In the genomic region with DNA sequence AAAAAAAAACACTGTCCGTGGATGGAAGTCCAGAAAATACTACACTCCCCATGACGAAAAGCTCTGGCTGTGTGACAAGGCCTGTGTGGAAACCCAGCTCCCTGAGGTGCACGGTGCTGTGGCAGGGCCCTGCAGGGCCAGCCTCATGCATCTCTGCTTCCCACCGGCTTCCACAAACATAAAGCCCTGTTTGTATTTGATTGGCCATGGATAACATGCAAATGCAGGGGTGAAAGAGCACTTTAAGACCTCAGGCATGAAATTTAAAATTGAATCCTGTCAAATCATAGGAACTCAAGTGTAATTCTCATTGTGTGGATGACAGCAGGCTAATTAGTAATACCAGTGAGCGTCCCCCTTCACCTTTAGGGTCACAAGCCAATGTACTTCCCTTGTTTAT, we compare ENCODE assay signal across 21 cellular contexts.
"Had no signal": no experiment of that assay in that cellular context is flagged by ENCODE, and none has a peak within 500 bp of the region (broad histone marks: within the 10 kb centered on the region; RNA-seq: fewer than 3 reads in every experiment).

No MANE protein-coding gene starts in this region.

- H3K27ac Mint-ChIP-seq: activated naive CD8-positive, alpha-beta T cell; mesothelial cell of epicardium; natural killer cell treated with Interleukin-12 subunit alpha and Interleukin-12 subunit beta and Interleukin-15 and Interleukin-18, amount 100 ng/mL, for 72 hours; stimulated activated naive CD8-positive, alpha-beta T cell treated with anti-CD3 and anti-CD28 coated beads, Interleukin-15, amount 100 ng/mL, for 72 hours; T-helper 17 cell; type B pancreatic cell had no signal

- H3K36me3 ChIP-seq: heart right ventricle, right lobe of liver, suprapubic skin had no signal

- H3K9me3 ChIP-seq: psoas muscle, right lobe of liver, suprapubic skin had no signal

- H3K4me1 Mint-ChIP-seq: mesothelial cell of epicardium; stimulated activated naive CD8-positive, alpha-beta T cell treated with anti-CD3 and anti-CD28 coated beads, Interleukin-15, amount 100 ng/mL, for 72 hours; T-helper 17 cell had no signal

- ATAC-seq: esophagus mucosa; heart right ventricle; left colon; natural killer cell treated with Interleukin-12 subunit alpha and Interleukin-12 subunit beta and Interleukin-15 and Interleukin-18, amount 100 ng/mL, for 72 hours; psoas muscle; right lobe of liver; stimulated activated naive CD8-positive, alpha-beta T cell treated with anti-CD3 and anti-CD28 coated beads, Interleukin-15, amount 100 ng/mL, for 72 hours; T-helper 17 cell had no signal

- H3K4me3 Mint-ChIP-seq: activated naive CD8-positive, alpha-beta T cell; mesothelial cell of epicardium; natural killer cell treated with Interleukin-12 subunit alpha and Interleukin-12 subunit beta and Interleukin-15 and Interleukin-18, amount 100 ng/mL, for 72 hours; stimulated activated naive CD8-positive, alpha-beta T cell treated with anti-CD3 and anti-CD28 coated beads, Interleukin-15, amount 100 ng/mL, for 72 hours; T-helper 17 cell; type B pancreatic cell had no signal

- H3K27me3 Mint-ChIP-seq: T-helper 17 cell had no signal

- H3K36me3 Mint-ChIP-seq: mesothelial cell of epicardium; natural killer cell treated with Interleukin-12 subunit alpha and Interleukin-12 subunit beta and Interleukin-15 and Interleukin-18, amount 100 ng/mL, for 72 hours; type B pancreatic cell had no signal

- H3K9me3 Mint-ChIP-seq: type B pancreatic cell had no signal

- DNase-seq: activated CD4-positive, alpha-beta T cell treated with anti-CD3 and anti-CD28 coated beads, Interleukin-2, amount 50 U/mL, for 48 hours; cerebellar nuclear complex; cortex of kidney; effector CD4-positive, alpha-beta T cell; heart right ventricle; left colon; psoas muscle; right lobe of liver; small intestine; stimulated activated CD4-positive, alpha-beta T cell treated with anti-CD3 and anti-CD28 coated beads, Interleukin-15, amount 100 ng/mL, for 24 hours; stimulated activated CD4-positive, alpha-beta T cell treated with anti-CD3 and anti-CD28 coated beads, Interleukin-2, amount 100 ng/mL, for 48 hours; stimulated activated naive CD8-positive, alpha-beta T cell treated with anti-CD3 and anti-CD28 coated beads, Interleukin-15, amount 100 ng/mL, for 72 hours; T-helper 17 cell had no signal

- H3K4me1 ChIP-seq: heart right ventricle, psoas muscle, right lobe of liver, suprapubic skin had no signal

- H3K27me3 ChIP-seq: right lobe of liver had no signal

- H3K27ac ChIP-seq: heart right ventricle, psoas muscle, right lobe of liver, suprapubic skin, VCaP had no signal

- H3K4me3 ChIP-seq: heart right ventricle, lung, psoas muscle, right lobe of liver, suprapubic skin had no signal
